8 cellular contexts compared by ENCODE assay signal in the genomic region with DNA sequence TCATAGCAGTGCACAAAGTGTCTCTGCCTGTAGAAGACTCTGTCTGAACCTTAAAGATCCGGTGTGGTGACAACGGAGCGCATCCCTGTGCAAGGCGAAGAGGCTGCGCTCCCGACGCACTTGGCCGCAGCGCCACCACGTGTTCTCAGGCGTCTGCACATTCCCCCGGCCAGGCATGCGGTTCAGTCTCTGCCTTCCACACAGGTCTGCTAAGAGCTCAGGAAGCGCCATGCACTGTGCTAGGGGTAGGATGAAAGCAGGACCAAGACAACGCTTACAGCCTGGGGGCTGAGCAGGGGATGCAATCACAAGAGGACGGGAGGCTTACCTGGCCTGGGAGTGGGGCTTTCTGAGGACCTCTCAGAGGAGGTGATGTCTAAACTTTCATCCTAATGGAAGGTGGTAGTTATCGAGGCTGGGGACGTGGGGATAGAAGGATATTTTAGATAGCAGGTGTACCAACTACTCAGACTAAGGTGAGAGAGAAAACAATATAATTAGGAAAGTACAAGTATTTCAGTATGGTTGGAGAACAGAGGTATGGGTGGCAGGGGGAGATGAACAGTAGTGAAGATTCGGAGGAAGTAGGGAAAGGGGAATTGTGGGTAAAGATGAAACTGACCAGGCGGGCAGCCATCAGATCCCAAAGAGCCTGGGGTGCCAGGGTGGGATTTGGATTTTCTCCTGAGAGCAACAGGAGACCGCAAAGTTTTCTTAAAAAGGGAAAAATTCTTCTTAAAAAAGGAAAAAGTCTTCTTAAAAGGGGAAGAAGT.
DNase-seq lines count a peak whose midpoint lies in the region; ATAC-seq lines count a peak whose summit lies in the region.

No MANE protein-coding gene starts in this region.

- peak; percentile 63 for DNase-seq in DMS79 treated with DMSO at 0.1 percent for 48 hours (lab: John Stamatoyannopoulos, UW)
- DNase-seq in NCI-H1694 treated with DMSO at 0.1 percent for 48 hours (lab: John Stamatoyannopoulos, UW), result peak; percentile 46
- DNase-seq in activated CD4-positive, alpha-beta T cell treated with anti-CD3 and anti-CD28 coated beads for 1 hour, result peak; percentile 83
- DNase-seq in central memory CD4-positive, alpha-beta T cell, result peak; percentile 77
- DNase-seq in left kidney (ENCODE audit: low read depth, low spot score), result peak; percentile 86
- peak; percentile 76 to 84 for DNase-seq in stimulated activated CD4-positive, alpha-beta T cell treated with anti-CD3 and anti-CD28 coated beads, Interleukin-4, amount 100 ng/mL, for 48 hours (ENCODE audit: low read depth in 2 of 2)
- no peak for DNase-seq in NK-92 (lab: John Stamatoyannopoulos, UW; ENCODE audit: unreplicated experiment)

- ATAC-seq in GM21825 (IDR thresholded peaks at IDR 0.05; ENCODE audit: unreplicated experiment), result peak; percentile 84
